ENCODE assay signal across 20 cellular contexts in genomic region chr14:98941481-98941880, GRCh38.
"Had no signal": no experiment of that assay in that cellular context is flagged by ENCODE, and none has a peak within 500 bp of the region (broad histone marks: within the 10 kb centered on the region; RNA-seq: fewer than 3 reads in every experiment).

No MANE protein-coding gene starts in this region.

- DNase-seq: effector CD8-positive, alpha-beta T cell; endodermal cell; foreskin fibroblast; gastrocnemius medialis; head of caudate nucleus; kidney; natural killer cell; occipital lobe; ovary; psoas muscle; right cardiac atrium; stimulated activated CD4-positive, alpha-beta T cell treated with anti-CD3 and anti-CD28 coated beads, Interleukin-4, amount 100 ng/mL, for 4 hours; stimulated activated naive B cell treated with anti-CD40 and anti-IgM and Interleukin-4, amounts not matched to agents 10 μg/mL and 1 μg/mL and 100 μg/mL, for 72 hours; stomach; thyroid gland; trophoblast cell had no signal

- H3K4me1 Mint-ChIP-seq: endodermal cell, memory B cell, natural killer cell had no signal

- H3K27ac Mint-ChIP-seq: dendritic cell treated with granulocyte-macrophage colony-stimulating factor and Interleukin-4, amounts not matched to agents 40 ng/mL and 50 ng/mL, for 4 days; endodermal cell; memory B cell; natural killer cell; stimulated activated naive B cell treated with anti-CD40 and anti-IgM and Interleukin-4, amounts not matched to agents 10 μg/mL and 1 μg/mL and 100 μg/mL, for 72 hours had no signal

- H3K27me3 Mint-ChIP-seq: memory B cell; stimulated activated naive B cell treated with anti-CD40 and anti-IgM and Interleukin-4, amounts not matched to agents 10 μg/mL and 1 μg/mL and 100 μg/mL, for 72 hours had no signal

- ATAC-seq: esophagus mucosa; gastrocnemius medialis; left lobe of liver; natural killer cell; psoas muscle; right cardiac atrium; stimulated activated naive B cell treated with anti-CD40 and anti-IgM and Interleukin-4, amounts not matched to agents 10 μg/mL and 1 μg/mL and 100 μg/mL, for 72 hours had no signal

- H3K9me3 Mint-ChIP-seq: dendritic cell treated with granulocyte-macrophage colony-stimulating factor and Interleukin-4, amounts not matched to agents 40 ng/mL and 50 ng/mL, for 4 days; endodermal cell; natural killer cell had no signal

- H3K36me3 Mint-ChIP-seq: memory B cell; natural killer cell; stimulated activated naive B cell treated with anti-CD40 and anti-IgM and Interleukin-4, amounts not matched to agents 10 μg/mL and 1 μg/mL and 100 μg/mL, for 72 hours had no signal

- H3K4me3 Mint-ChIP-seq: dendritic cell treated with granulocyte-macrophage colony-stimulating factor and Interleukin-4, amounts not matched to agents 40 ng/mL and 50 ng/mL, for 4 days; endodermal cell; memory B cell; natural killer cell; stimulated activated naive B cell treated with anti-CD40 and anti-IgM and Interleukin-4, amounts not matched to agents 10 μg/mL and 1 μg/mL and 100 μg/mL, for 72 hours had no signal
